17 cellular contexts compared by ENCODE assay signal in genomic region chr5:35867998-35868397, GRCh38. TPM values are rescaled to one million over a fixed set of nuclear protein-coding genes. Genes with fewer than 3 reads are reported as not detected.
DNase-seq lines count a peak whose midpoint lies in the region; ATAC-seq and TF ChIP-seq lines count a peak whose summit lies in the region.
"Had no signal": no experiment of that assay in that cellular context is flagged by ENCODE, and none has a peak within 500 bp of the region (broad histone marks: within the 10 kb centered on the region; RNA-seq: fewer than 3 reads in every experiment).

No MANE protein-coding gene starts in this region.

- TF ChIP-seq CTCF in suprapubic skin (IDR thresholded peaks at IDR 0.05), result no peak

- no peak for DNase-seq in activated T-cell treated with anti-CD3 and anti-CD28 coated beads, Interleukin-2, amount 50 U/mL, for 72 hours
- DNase-seq in activated T-cell treated with anti-CD3 and anti-CD28 coated beads, Interleukin-2, amount 50 U/mL, for 1 hour, result no peak
- no peak for DNase-seq in CD4-positive, alpha-beta memory T cell
- no peak for DNase-seq in naive thymus-derived CD8-positive, alpha-beta T cell
- DNase-seq in HuH-7 (ENCODE audit: low spot score) (no peak), suprapubic skin (ENCODE audit: low spot score in 2 of 2) (no peak)
- DNase-seq: AML-193; EL; HFFc6; NCI-H1048; NCI-H2107; NCI-H226; NCI-H69; NK-92 treated with Interleukin-12 subunit alpha and Interleukin-12 subunit beta, amount 100 ng/mL, for 24 hours; PC-3 had no signal

- POLR2A ChIA-PET in CD4-positive, alpha-beta memory T cell (lab: Charles Lee; ENCODE audit: partially characterized antibody), result interaction anchor here (0.9 to 19.9 kb wide), 11 partner anchors 8 to 80 kb away, joined by 3 to 689 read pairs (median 9); partner anchors contain the start of gene IL7R
- POLR2A ChIA-PET in naive thymus-derived CD8-positive, alpha-beta T cell (lab: Charles Lee), result interaction anchor here (0.6 to 10.9 kb wide), 8 partner anchors 8 to 91 kb away, joined by 3 to 250 read pairs (median 6); partner anchors contain the start of gene IL7R

- peaks cover 2 to 5% of the 10 kb centered on the region in 2 donors for H3K9me3 Mint-ChIP-seq in activated T-cell treated with anti-CD3 and anti-CD28 coated beads, Interleukin-2, amount 50 U/mL, for 72 hours
- H3K9me3 Mint-ChIP-seq in CD4-positive, alpha-beta memory T cell, result peaks cover 0 to 27% (median 6%) of the 10 kb centered on the region in 8 donors
- no peaks in the 10 kb centered on the region for H3K9me3 Mint-ChIP-seq in activated T-helper 17 cell treated with anti-CD3 and anti-CD28 coated beads, Interleukin-2, amount 50 U/mL, for 72 hours
- H3K9me3 Mint-ChIP-seq in naive thymus-derived CD8-positive, alpha-beta T cell, result peaks cover 0 to 7% (median 3%) of the 10 kb centered on the region in 9 donors
- H3K9me3 Mint-ChIP-seq: HFFc6 had no signal

- no peaks in the 10 kb centered on the region for H3K27me3 Mint-ChIP-seq in activated T-cell treated with anti-CD3 and anti-CD28 coated beads, Interleukin-2, amount 50 U/mL, for 72 hours (ENCODE audit: low read depth)
- no peaks in the 10 kb centered on the region for H3K27me3 Mint-ChIP-seq in CD4-positive, alpha-beta memory T cell
- no peaks in the 10 kb centered on the region for H3K27me3 Mint-ChIP-seq in activated T-helper 17 cell treated with anti-CD3 and anti-CD28 coated beads, Interleukin-2, amount 50 U/mL, for 72 hours
- no peaks in the 10 kb centered on the region for H3K27me3 Mint-ChIP-seq in naive thymus-derived CD8-positive, alpha-beta T cell

- H3K36me3 ChIP-seq in CD4-positive, alpha-beta memory T cell (ENCODE audit: insufficient read depth, low read length), result peaks cover 78% of the 10 kb centered on the region
- H3K36me3 ChIP-seq in suprapubic skin, result no peaks in the 10 kb centered on the region

- H3K27me3 ChIP-seq in CD4-positive, alpha-beta memory T cell (ENCODE audit: insufficient read depth, low read length), result no peaks in the 10 kb centered on the region
- no peaks in the 10 kb centered on the region for H3K27me3 ChIP-seq in suprapubic skin

- CTCF ChIA-PET in CD4-positive, alpha-beta memory T cell (lab: Charles Lee; ENCODE audit: partially characterized antibody), result interaction anchor here (1.3 to 1.8 kb wide), 3 partner anchors 11 to 217 kb away, joined by 3 to 6 read pairs (median 4); partner anchors contain the start of gene IL7R

- no peak for TF ChIP-seq POLR2A in suprapubic skin (IDR thresholded peaks at IDR 0.05)

- H3K4me3 Mint-ChIP-seq in activated T-cell treated with anti-CD3 and anti-CD28 coated beads, Interleukin-2, amount 50 U/mL, for 72 hours, result peak overlapping the region in 1 of 2 donors; percentile 68
- H3K4me3 Mint-ChIP-seq in CD4-positive, alpha-beta memory T cell, result peak overlapping the region; percentile 27 to 96 (median 66)
- H3K4me3 Mint-ChIP-seq in activated T-helper 17 cell treated with anti-CD3 and anti-CD28 coated beads, Interleukin-2, amount 50 U/mL, for 72 hours, result peak overlapping the region; percentile 38
- peak overlapping the region in 9 of 10 donors; percentile 65 to 82 (median 72) for H3K4me3 Mint-ChIP-seq in naive thymus-derived CD8-positive, alpha-beta T cell
- H3K4me3 Mint-ChIP-seq: HFFc6 had no signal

- peak overlapping the region in 1 of 2 donors; percentile 2 for H3K4me3 ChIP-seq in CD4-positive, alpha-beta memory T cell (ENCODE audit: low read length in 2 of 2)
- no peak overlapping the region for H3K4me3 ChIP-seq in suprapubic skin

- H3K4me1 ChIP-seq in CD4-positive, alpha-beta memory T cell (ENCODE audit: insufficient read depth, low read length), result peaks cover 78% of the 10 kb centered on the region
- no peaks in the 10 kb centered on the region for H3K4me1 ChIP-seq in suprapubic skin

- peak overlapping the region; percentile 33 for H3K27ac ChIP-seq in CD4-positive, alpha-beta memory T cell (ENCODE audit: low read depth, low read length)
- H3K27ac ChIP-seq in suprapubic skin, result no peak overlapping the region

- no peak for ATAC-seq in activated T-cell treated with anti-CD3 and anti-CD28 coated beads, Interleukin-2, amount 50 U/mL, for 72 hours (replicated peaks in 1 of 2)
- no peak for ATAC-seq in activated T-helper 17 cell treated with anti-CD3 and anti-CD28 coated beads, Interleukin-2, amount 50 U/mL, for 72 hours (replicated peaks)
- ATAC-seq in naive thymus-derived CD8-positive, alpha-beta T cell, result no peak
- ATAC-seq: PC-3 had no signal

- peaks cover 94% of the 10 kb centered on the region for H3K4me1 Mint-ChIP-seq in activated T-cell treated with anti-CD3 and anti-CD28 coated beads, Interleukin-2, amount 50 U/mL, for 72 hours (ENCODE audit: low read depth)
- H3K4me1 Mint-ChIP-seq in CD4-positive, alpha-beta memory T cell, result peaks cover 57 to 88% (median 72%) of the 10 kb centered on the region in 4 donors
- H3K4me1 Mint-ChIP-seq in activated T-helper 17 cell treated with anti-CD3 and anti-CD28 coated beads, Interleukin-2, amount 50 U/mL, for 72 hours, result peaks cover 40% of the 10 kb centered on the region
- peaks cover 37 to 91% (median 79%) of the 10 kb centered on the region in 4 donors for H3K4me1 Mint-ChIP-seq in naive thymus-derived CD8-positive, alpha-beta T cell

- peaks cover 42 to 83% of the 10 kb centered on the region in 2 donors for H3K36me3 Mint-ChIP-seq in activated T-cell treated with anti-CD3 and anti-CD28 coated beads, Interleukin-2, amount 50 U/mL, for 72 hours (ENCODE audit: insufficient read depth in 2 of 2)
- peaks cover 89 to 96% of the 10 kb centered on the region in 2 donors for H3K36me3 Mint-ChIP-seq in CD4-positive, alpha-beta memory T cell
- peaks cover 100% of the 10 kb centered on the region for H3K36me3 Mint-ChIP-seq in activated T-helper 17 cell treated with anti-CD3 and anti-CD28 coated beads, Interleukin-2, amount 50 U/mL, for 72 hours (ENCODE audit: low read depth)
- peaks cover 70 to 96% (median 86%) of the 10 kb centered on the region in 3 donors for H3K36me3 Mint-ChIP-seq in naive thymus-derived CD8-positive, alpha-beta T cell

- intact Hi-C loops in CD4-positive, alpha-beta memory T cell (cut with micrococcal nuclease), result no loop called here

- 86% methylated on average over 4 of the region's 4 CpGs for WGBS in suprapubic skin

- peak overlapping the region; percentile 97 for H3K27ac Mint-ChIP-seq in activated T-cell treated with anti-CD3 and anti-CD28 coated beads, Interleukin-2, amount 50 U/mL, for 72 hours
- H3K27ac Mint-ChIP-seq in CD4-positive, alpha-beta memory T cell, result peak overlapping the region; percentile 70 to 94 (median 91)
- H3K27ac Mint-ChIP-seq in activated T-helper 17 cell treated with anti-CD3 and anti-CD28 coated beads, Interleukin-2, amount 50 U/mL, for 72 hours, result peak overlapping the region; percentile 81
- peak overlapping the region; percentile 77 to 92 (median 88) for H3K27ac Mint-ChIP-seq in naive thymus-derived CD8-positive, alpha-beta T cell
- H3K27ac Mint-ChIP-seq: HFFc6 had no signal

- no peaks in the 10 kb centered on the region for H3K9me3 ChIP-seq in CD4-positive, alpha-beta memory T cell (ENCODE audit: control insufficient read depth in 1 of 2, low read length in 2 of 2)
- no peaks in the 10 kb centered on the region for H3K9me3 ChIP-seq in suprapubic skin

- no peak for TF ChIP-seq EP300 in suprapubic skin (IDR thresholded peaks at IDR 0.05)

RNA-seq across cellular contexts. Expression of gene IL7R, which starts 11.3 kb away (rescaled TPM):
- 100 to 1,000 TPM; 102 to 143 TPM for total RNA-seq in activated T-cell treated with anti-CD3 and anti-CD28 coated beads, Interleukin-2, amount 50 U/mL, for 72 hours
- total RNA-seq in CD4-positive, alpha-beta memory T cell, result 1,000 to 10,000 TPM; 2,390 to 2,440 TPM
- polyA plus RNA-seq in CD4-positive, alpha-beta memory T cell, result 1,000 to 10,000 TPM in 1 of 2 donors, 100 to 1,000 TPM in 1; 514 to 1,212 TPM
- total RNA-seq in activated T-helper 17 cell treated with anti-CD3 and anti-CD28 coated beads, Interleukin-2, amount 50 U/mL, for 72 hours, result 100 to 1,000 TPM; 162 to 203 TPM
- total RNA-seq in naive thymus-derived CD8-positive, alpha-beta T cell, result 1,000 to 10,000 TPM; 1,319 to 1,437 TPM
- polyA plus RNA-seq in naive thymus-derived CD8-positive, alpha-beta T cell, result 100 to 1,000 TPM; 569 to 668 (median 661) TPM
- 1 to 10 TPM in 3 of 4 donors, under 1 TPM in 1; 0.73 to 7.1 (median 4.2) TPM for total RNA-seq in suprapubic skin
- total RNA-seq: H1 had no signal
- polyA plus RNA-seq: H1 had no signal

Comparison
In these comparisons a context has a peak if more than half of its experiments do, and no peak if none do; other contexts are left out.
1. RNA of gene IL7R, which starts 11.3 kb away (total RNA-seq): 2,390 to 2,440 TPM in CD4-positive, alpha-beta memory T cell, 1,319 to 1,437 TPM in naive thymus-derived CD8-positive, alpha-beta T cell, 162 to 203 TPM in activated T-helper 17 cell treated with anti-CD3 and anti-CD28 coated beads, Interleukin-2, amount 50 U/mL, for 72 hours and 102 to 143 TPM in activated T-cell treated with anti-CD3 and anti-CD28 coated beads, Interleukin-2, amount 50 U/mL, for 72 hours; 0.73 to 7.1 TPM in suprapubic skin; every median in the first group is over 10 times any median in the second.
2. Peak in every context shown above with its lines, with median percentiles within 50 percentile points of each other: H3K27ac Mint-ChIP-seq.